1 cellular context compared by ENCODE assay signal in the genomic region with DNA sequence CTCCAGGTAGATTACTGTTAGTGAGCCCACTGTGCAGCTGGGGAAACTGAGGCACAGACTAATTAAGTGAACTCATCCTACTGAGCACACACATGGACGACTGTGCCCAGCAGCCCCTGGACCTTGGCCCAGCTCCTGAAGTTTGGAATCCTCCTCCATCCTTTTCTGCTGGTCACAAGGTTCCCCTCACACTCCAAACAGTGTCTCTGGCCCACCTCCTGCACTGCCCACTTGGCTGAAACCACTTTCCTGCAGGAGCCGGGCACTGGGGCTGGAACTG.
TF ChIP-seq lines count a peak whose summit lies in the region.

No MANE protein-coding gene starts in this region.

TF ChIP-seq in GM23338, 12 proteins besides CTCF, POLR2A, EP300 and RAD21 (continued from another document):
- TF ChIP-seq, protein P1, sequence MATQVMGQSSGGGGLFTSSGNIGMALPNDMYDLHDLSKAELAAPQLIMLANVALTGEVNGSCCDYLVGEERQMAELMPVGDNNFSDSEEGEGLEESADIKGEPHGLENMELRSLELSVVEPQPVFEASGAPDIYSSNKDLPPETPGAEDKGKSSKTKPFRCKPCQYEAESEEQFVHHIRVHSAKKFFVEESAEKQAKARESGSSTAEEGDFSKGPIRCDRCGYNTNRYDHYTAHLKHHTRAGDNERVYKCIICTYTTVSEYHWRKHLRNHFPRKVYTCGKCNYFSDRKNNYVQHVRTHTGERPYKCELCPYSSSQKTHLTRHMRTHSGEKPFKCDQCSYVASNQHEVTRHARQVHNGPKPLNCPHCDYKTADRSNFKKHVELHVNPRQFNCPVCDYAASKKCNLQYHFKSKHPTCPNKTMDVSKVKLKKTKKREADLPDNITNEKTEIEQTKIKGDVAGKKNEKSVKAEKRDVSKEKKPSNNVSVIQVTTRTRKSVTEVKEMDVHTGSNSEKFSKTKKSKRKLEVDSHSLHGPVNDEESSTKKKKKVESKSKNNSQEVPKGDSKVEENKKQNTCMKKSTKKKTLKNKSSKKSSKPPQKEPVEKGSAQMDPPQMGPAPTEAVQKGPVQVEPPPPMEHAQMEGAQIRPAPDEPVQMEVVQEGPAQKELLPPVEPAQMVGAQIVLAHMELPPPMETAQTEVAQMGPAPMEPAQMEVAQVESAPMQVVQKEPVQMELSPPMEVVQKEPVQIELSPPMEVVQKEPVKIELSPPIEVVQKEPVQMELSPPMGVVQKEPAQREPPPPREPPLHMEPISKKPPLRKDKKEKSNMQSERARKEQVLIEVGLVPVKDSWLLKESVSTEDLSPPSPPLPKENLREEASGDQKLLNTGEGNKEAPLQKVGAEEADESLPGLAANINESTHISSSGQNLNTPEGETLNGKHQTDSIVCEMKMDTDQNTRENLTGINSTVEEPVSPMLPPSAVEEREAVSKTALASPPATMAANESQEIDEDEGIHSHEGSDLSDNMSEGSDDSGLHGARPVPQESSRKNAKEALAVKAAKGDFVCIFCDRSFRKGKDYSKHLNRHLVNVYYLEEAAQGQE (IDR thresholded peaks at IDR 0.05; ENCODE audit: unreplicated experiment): no peak
- no peak for TF ChIP-seq ZNF114 (CRISPR knock-in tag; IDR thresholded peaks at IDR 0.05)
- TF ChIP-seq STAT1 (IDR thresholded peaks at IDR 0.05; ENCODE audit: unreplicated experiment): no peak
- no peak for TF ChIP-seq POLR2AphosphoS5 (IDR thresholded peaks at IDR 0.05; ENCODE audit: low read depth)
- TF ChIP-seq EZH2 (IDR thresholded peaks at IDR 0.05; ENCODE audit: low read depth, unreplicated experiment): no peak
- no peak for TF ChIP-seq NANOG (IDR thresholded peaks at IDR 0.05; ENCODE audit: borderline replicate concordance)
- TF ChIP-seq CREB1 (CRISPR knock-in tag; IDR thresholded peaks at IDR 0.05; ENCODE audit: low read depth): no peak
- no peak for TF ChIP-seq ZNF331 (CRISPR knock-in tag; IDR thresholded peaks at IDR 0.05; ENCODE audit: low read depth)
- TF ChIP-seq EZH2phosphoT487 (IDR thresholded peaks at IDR 0.05; ENCODE audit: unreplicated experiment): no peak
